23 cellular contexts compared by ENCODE assay signal in the genomic region with DNA sequence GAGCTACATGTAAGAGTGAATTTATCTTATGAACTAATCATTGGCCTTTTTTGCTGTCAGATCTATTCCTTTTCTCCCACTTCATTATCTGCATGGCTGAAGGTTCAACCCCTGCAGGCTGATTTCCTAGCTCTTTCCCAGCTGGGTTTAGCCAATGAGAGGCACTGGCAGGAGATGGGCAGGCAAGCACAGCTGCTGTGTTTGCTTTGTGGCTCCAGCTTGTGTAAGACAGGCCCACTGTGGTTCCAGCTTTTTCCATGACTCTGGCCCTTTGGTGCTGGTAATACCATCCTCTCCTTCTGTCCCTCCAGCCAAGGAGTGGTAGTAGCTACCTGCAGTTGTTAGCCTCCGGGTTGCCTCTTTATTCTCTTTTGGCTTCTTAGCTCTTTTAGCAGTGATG.
"Had no signal": no experiment of that assay in that cellular context is flagged by ENCODE, and none has a peak within 500 bp of the region (broad histone marks: within the 10 kb centered on the region; RNA-seq: fewer than 3 reads in every experiment).

No MANE protein-coding gene starts in this region.

- H3K27ac ChIP-seq: colonic mucosa, epithelial cell of prostate, hepatocyte, left lung, right lobe of liver, testis, vagina, WERI-Rb-1 had no signal

- H3K4me1 Mint-ChIP-seq: activated naive CD8-positive, alpha-beta T cell treated with anti-CD3 and anti-CD28 coated beads for 36 hours; immature natural killer cell; nephron progenitor cell; stimulated activated effector memory CD8-positive, alpha-beta T cell treated with anti-CD3 and anti-CD28 coated beads, Interleukin-12 subunit alpha, Interleukin-12 subunit beta, amount 100 ng/mL, for 72 hours had no signal

- H3K4me3 Mint-ChIP-seq: activated naive CD8-positive, alpha-beta T cell treated with anti-CD3 and anti-CD28 coated beads for 36 hours; activated T-cell treated with anti-CD3 and anti-CD28 coated beads, Interleukin-2, amount 50 U/mL, for 4 hours; immature natural killer cell; nephron progenitor cell; stimulated activated effector memory CD8-positive, alpha-beta T cell treated with anti-CD3 and anti-CD28 coated beads, Interleukin-12 subunit alpha, Interleukin-12 subunit beta, amount 100 ng/mL, for 72 hours; stimulated activated naive CD8-positive, alpha-beta T cell treated with anti-CD3 and anti-CD28 coated beads, Interleukin-15, amount 100 ng/mL, for 72 hours; type B pancreatic cell had no signal

- H3K9me3 ChIP-seq: colonic mucosa, left lung, right lobe of liver, testis, vagina had no signal

- H3K4me1 ChIP-seq: colonic mucosa, left lung, right lobe of liver, testis, vagina had no signal

- H3K4me3 ChIP-seq: colonic mucosa, hepatocyte, left lung, right lobe of liver, testis, vagina had no signal

- H3K9me3 Mint-ChIP-seq: activated naive CD8-positive, alpha-beta T cell treated with anti-CD3 and anti-CD28 coated beads for 36 hours; activated T-cell treated with anti-CD3 and anti-CD28 coated beads, Interleukin-2, amount 50 U/mL, for 4 hours; nephron progenitor cell; stimulated activated effector memory CD8-positive, alpha-beta T cell treated with anti-CD3 and anti-CD28 coated beads, Interleukin-12 subunit alpha, Interleukin-12 subunit beta, amount 100 ng/mL, for 72 hours; type B pancreatic cell had no signal

- H3K36me3 Mint-ChIP-seq: activated naive CD8-positive, alpha-beta T cell treated with anti-CD3 and anti-CD28 coated beads for 36 hours; immature natural killer cell; stimulated activated effector memory CD8-positive, alpha-beta T cell treated with anti-CD3 and anti-CD28 coated beads, Interleukin-12 subunit alpha, Interleukin-12 subunit beta, amount 100 ng/mL, for 72 hours; type B pancreatic cell had no signal

- H3K27ac Mint-ChIP-seq: activated naive CD8-positive, alpha-beta T cell treated with anti-CD3 and anti-CD28 coated beads for 36 hours; immature natural killer cell; nephron progenitor cell; progenitor cell of endocrine pancreas; stimulated activated effector memory CD8-positive, alpha-beta T cell treated with anti-CD3 and anti-CD28 coated beads, Interleukin-12 subunit alpha, Interleukin-12 subunit beta, amount 100 ng/mL, for 72 hours; stimulated activated naive CD8-positive, alpha-beta T cell treated with anti-CD3 and anti-CD28 coated beads, Interleukin-15, amount 100 ng/mL, for 72 hours; type B pancreatic cell had no signal

- H3K27me3 Mint-ChIP-seq: activated naive CD8-positive, alpha-beta T cell treated with anti-CD3 and anti-CD28 coated beads for 36 hours; progenitor cell of endocrine pancreas; stimulated activated naive CD8-positive, alpha-beta T cell treated with anti-CD3 and anti-CD28 coated beads, Interleukin-15, amount 100 ng/mL, for 72 hours; type B pancreatic cell had no signal

- ATAC-seq: activated T-cell treated with anti-CD3 and anti-CD28 coated beads, Interleukin-2, amount 50 U/mL, for 4 hours; left lung; right lobe of liver; SK-N-SH treated with all-trans-retinoic acid at 6 μM for 48 hours; stimulated activated effector memory CD8-positive, alpha-beta T cell treated with anti-CD3 and anti-CD28 coated beads, Interleukin-12 subunit alpha, Interleukin-12 subunit beta, amount 100 ng/mL, for 72 hours; stimulated activated naive CD8-positive, alpha-beta T cell treated with anti-CD3 and anti-CD28 coated beads, Interleukin-15, amount 100 ng/mL, for 72 hours had no signal

- H3K27me3 ChIP-seq: colonic mucosa, left lung, right lobe of liver, testis, vagina had no signal

- DNase-seq: activated CD4-positive, alpha-beta T cell treated with anti-CD3 and anti-CD28 coated beads for 1 hour; activated CD8-positive, alpha-beta memory T cell treated with anti-CD3 and anti-CD28 coated beads, Interleukin-2, amount 50 U/mL, for 4 hours; activated naive CD4-positive, alpha-beta T cell treated with Interleukin-2 at 50 U/mL for 16 hours; activated naive CD8-positive, alpha-beta T cell treated with anti-CD3 and anti-CD28 coated beads for 36 hours; activated T-cell treated with anti-CD3 and anti-CD28 coated beads, Interleukin-2, amount 50 U/mL, for 4 hours; colonic mucosa; immature natural killer cell; left lung; mammary epithelial cell; nephron progenitor cell; right lobe of liver; small intestine; stimulated activated CD4-positive, alpha-beta T cell treated with anti-CD3 and anti-CD28 coated beads, Interleukin-2, amount 100 ng/mL, for 24 hours; stimulated activated naive CD8-positive, alpha-beta T cell treated with anti-CD3 and anti-CD28 coated beads, Interleukin-15, amount 100 ng/mL, for 72 hours; testis; WERI-Rb-1 had no signal
